In genomic region chrX:109184506-109185139, GRCh38 we compare ENCODE assay signal across 1 cellular context.
A peak's percentile ranks its signal among the peaks of the same experiment; 100 is the strongest.
TF ChIP-seq lines count a peak whose summit lies in the region.

No MANE protein-coding gene starts in this region.

TF ChIP-seq in GM12878, 131 proteins besides CTCF, POLR2A, EP300 and RAD21 (continued from another document):
- no peak for TF ChIP-seq E2F4 (IDR thresholded peaks at IDR 0.05; ENCODE audit: low read depth, low read length)
- no peak for TF ChIP-seq TCF3 (IDR thresholded peaks at IDR 0.05; ENCODE audit: borderline replicate concordance, insufficient read depth, low read depth, low read length)
- no peak for TF ChIP-seq CEBPB (IDR thresholded peaks at IDR 0.05; ENCODE audit: borderline replicate concordance in 1 of 2, low read depth in 2 of 2, low read length in 2 of 2)
- TF ChIP-seq SIX5 (IDR thresholded peaks at IDR 0.05; ENCODE audit: low read depth, low read length, severe bottlenecking): no peak
- TF ChIP-seq CBX5 (IDR thresholded peaks at IDR 0.05; ENCODE audit: low read depth): no peak
- no peak for TF ChIP-seq YY1 (IDR thresholded peaks at IDR 0.05; ENCODE audit: low read depth, low read length)
- TF ChIP-seq CEBPZ (IDR thresholded peaks at IDR 0.05; ENCODE audit: low read depth, low read length): no peak
- TF ChIP-seq FOXM1 (IDR thresholded peaks at IDR 0.05; ENCODE audit: low read depth, low read length): no peak
- no peak for TF ChIP-seq TARDBP (IDR thresholded peaks at IDR 0.05; ENCODE audit: borderline replicate concordance)
- no peak for TF ChIP-seq NFXL1 (IDR thresholded peaks at IDR 0.05; ENCODE audit: borderline replicate concordance)
- TF ChIP-seq USF1 (IDR thresholded peaks at IDR 0.05; ENCODE audit: borderline replicate concordance, extremely low read length, insufficient read depth, low read depth, low read length): no peak
- TF ChIP-seq SKIL (IDR thresholded peaks at IDR 0.05; ENCODE audit: low read depth, poor library complexity, severe bottlenecking): peak; percentile 26
- no peak for TF ChIP-seq REST (IDR thresholded peaks at IDR 0.05; ENCODE audit: low read depth, low read length)
- TF ChIP-seq IRF5 (IDR thresholded peaks at IDR 0.05; ENCODE audit: borderline replicate concordance): no peak
- no peak for TF ChIP-seq HDGF (IDR thresholded peaks at IDR 0.05)
- no peak for TF ChIP-seq BRCA1 (IDR thresholded peaks at IDR 0.05; ENCODE audit: low read depth, low read length)
- no peak for TF ChIP-seq ZNF622 (IDR thresholded peaks at IDR 0.05)
- no peak for TF ChIP-seq SMC3 (IDR thresholded peaks at IDR 0.05; ENCODE audit: borderline replicate concordance, low read length)
- 0 out of 2 replicates have a peak, but pooled peaks have one; percentile 26 for TF ChIP-seq MXI1 (IDR thresholded peaks at IDR 0.05; ENCODE audit: low read depth, low read length)
- TF ChIP-seq BACH1 (IDR thresholded peaks at IDR 0.05; ENCODE audit: borderline replicate concordance): no peak
- TF ChIP-seq ZBED1 (IDR thresholded peaks at IDR 0.05; ENCODE audit: borderline replicate concordance): no peak
- TF ChIP-seq STAT3 (IDR thresholded peaks at IDR 0.05; ENCODE audit: low read depth, low read length): no peak
- TF ChIP-seq EZH2 (IDR thresholded peaks at IDR 0.05; ENCODE audit: borderline replicate concordance, control insufficient read depth, low read depth, low read length): no peak
- no peak for TF ChIP-seq NFYA (IDR thresholded peaks at IDR 0.05; ENCODE audit: borderline replicate concordance, low read depth, low read length)
- TF ChIP-seq CHD2 (IDR thresholded peaks at IDR 0.05; ENCODE audit: borderline replicate concordance, low read depth, low read length): no peak
- no peak for TF ChIP-seq RELA (IDR thresholded peaks at IDR 0.05; ENCODE audit: borderline replicate concordance, partially characterized antibody)
- TF ChIP-seq PAX5 (IDR thresholded peaks at IDR 0.05; ENCODE audit: borderline replicate concordance, low read depth, low read length): no peak
- TF ChIP-seq SPI1 (IDR thresholded peaks at IDR 0.05; ENCODE audit: borderline replicate concordance, insufficient read depth, low read depth, low read length): no peak
- no peak for TF ChIP-seq IRF3 (IDR thresholded peaks at IDR 0.05)
- no peak for TF ChIP-seq MTA3 (IDR thresholded peaks at IDR 0.05; ENCODE audit: borderline replicate concordance, low read length)
- no peak for TF ChIP-seq CREM (IDR thresholded peaks at IDR 0.05; ENCODE audit: low read depth)
- TF ChIP-seq BMI1 (IDR thresholded peaks at IDR 0.05; ENCODE audit: borderline replicate concordance): no peak
- TF ChIP-seq MEF2A (IDR thresholded peaks at IDR 0.05; ENCODE audit: insufficient read depth, low read depth, low read length): no peak
- no peak for TF ChIP-seq MLLT1 (IDR thresholded peaks at IDR 0.05)
- no peak for TF ChIP-seq ZNF24 (IDR thresholded peaks at IDR 0.05)
- TF ChIP-seq LARP7 (IDR thresholded peaks at IDR 0.05): no peak
- no peak for TF ChIP-seq PAX8 (IDR thresholded peaks at IDR 0.05)
- no peak for TF ChIP-seq IRF4 (IDR thresholded peaks at IDR 0.05; ENCODE audit: low read depth, low read length)
- no peak for TF ChIP-seq YBX1 (IDR thresholded peaks at IDR 0.05)
- TF ChIP-seq STAT1 (conservative IDR thresholded peaks at IDR 0.05): no peak
- no peak for TF ChIP-seq USF2 (IDR thresholded peaks at IDR 0.05; ENCODE audit: borderline replicate concordance, low read depth, low read length)
- TF ChIP-seq WRNIP1 (IDR thresholded peaks at IDR 0.05; ENCODE audit: borderline replicate concordance, low read depth, low read length): no peak
